Comparison of ENCODE assay signal across 27 cellular contexts in the genomic region with DNA sequence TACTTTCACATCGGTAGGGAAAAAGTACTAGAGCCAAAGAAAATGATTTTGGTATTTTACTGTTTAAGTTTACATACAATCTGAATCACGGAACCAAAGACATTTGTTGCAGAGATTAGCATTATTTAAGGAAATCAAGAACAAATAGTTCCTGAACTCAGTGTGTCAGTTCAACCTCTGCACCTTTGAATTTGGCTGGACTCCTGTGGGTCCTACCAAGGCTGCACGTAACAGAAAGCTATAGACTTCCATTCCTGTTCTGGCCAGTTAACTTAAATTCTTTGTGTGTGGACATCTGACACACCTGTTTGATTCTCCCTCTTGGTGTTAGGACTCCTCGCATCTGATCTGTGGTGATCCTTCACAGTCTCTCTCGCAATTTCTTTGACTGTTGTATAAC.
"Had no signal": no experiment of that assay in that cellular context is flagged by ENCODE, and none has a peak within 500 bp of the region (broad histone marks: within the 10 kb centered on the region; RNA-seq: fewer than 3 reads in every experiment).

No MANE protein-coding gene starts in this region.

- FAIRE-seq: bronchial epithelial cell had no signal

- DNase-seq: activated CD4-positive, alpha-beta memory T cell treated with anti-CD3 and anti-CD28 coated beads, Interleukin-2, amount 10 ng/mL, durations not matched to agents 7 days and 5 days; activated CD4-positive, alpha-beta T cell treated with anti-CD3 and anti-CD28 coated beads for 36 hours; activated CD4-positive, alpha-beta T cell treated with anti-CD3 and anti-CD28 coated beads, Interleukin-2, amount 10 ng/mL, durations not matched to agents 7 days and 5 days; activated CD4-positive, alpha-beta T cell treated with anti-CD3 and anti-CD28 coated beads, Interleukin-2, amount 50 U/mL, for 4 hours; activated CD4-positive, CD25-positive, alpha-beta regulatory T cell; activated CD4-positive, CD25-positive, alpha-beta regulatory T cell treated with anti-CD3 and anti-CD28 coated beads, Interleukin-2, amount 50 U/mL, for 72 hours; activated CD8-positive, alpha-beta memory T cell treated with anti-CD3 and anti-CD28 coated beads, Interleukin-2, amount 50 U/mL, for 48 hours; activated gamma-delta T cell; activated naive CD4-positive, alpha-beta T cell; activated naive CD4-positive, alpha-beta T cell treated with anti-CD3 and anti-CD28 coated beads, Interleukin-2, amount 10 ng/mL, durations not matched to agents 7 days and 5 days; activated naive CD8-positive, alpha-beta T cell treated with anti-CD3 and anti-CD28 coated beads, Interleukin-2, amount 10 ng/mL, durations not matched to agents 7 days and 5 days; activated T-cell treated with anti-CD3 and anti-CD28 coated beads for 4 hours; activated T-cell treated with anti-CD3 and anti-CD28 coated beads, Interleukin-2, amount 50 U/mL, for 24 hours; activated T-cell treated with anti-CD3 and anti-CD28 coated beads, Interleukin-2, amount 50 U/mL, for 72 hours; brain microvascular endothelial cell; dorsolateral prefrontal cortex; effector memory CD4-positive, alpha-beta T cell; endodermal cell; erythroblast; foreskin keratinocyte; gastrocnemius medialis; T-helper 2 cell had no signal

- H3K4me3 ChIP-seq: ascending aorta, coronary artery, dorsolateral prefrontal cortex, esophagus muscularis mucosa, gastrocnemius medialis had no signal

- H3K27ac ChIP-seq: ascending aorta, brain microvascular endothelial cell, coronary artery, dorsolateral prefrontal cortex, esophagus muscularis mucosa, foreskin keratinocyte, gastrocnemius medialis had no signal

- H3K36me3 ChIP-seq: ascending aorta, brain microvascular endothelial cell, esophagus muscularis mucosa, gastrocnemius medialis had no signal

- ATAC-seq: activated CD4-positive, alpha-beta T cell treated with anti-CD3 and anti-CD28 coated beads for 36 hours; activated naive CD4-positive, alpha-beta T cell treated with anti-CD3 and anti-CD28 coated beads, Interleukin-2, amount 50 U/mL, for 72 hours; activated T-cell treated with anti-CD3 and anti-CD28 coated beads, Interleukin-2, amount 50 U/mL, for 72 hours; foreskin keratinocyte; gastrocnemius medialis had no signal

- H3K9me3 ChIP-seq: ascending aorta, esophagus muscularis mucosa, gastrocnemius medialis had no signal

- H3K27me3 ChIP-seq: ascending aorta, brain microvascular endothelial cell, dorsolateral prefrontal cortex, esophagus muscularis mucosa, foreskin keratinocyte, gastrocnemius medialis had no signal

- H3K4me1 ChIP-seq: ascending aorta, esophagus muscularis mucosa, foreskin keratinocyte had no signal
